Comparison of ENCODE assay signal across 10 cellular contexts in the genomic region with DNA sequence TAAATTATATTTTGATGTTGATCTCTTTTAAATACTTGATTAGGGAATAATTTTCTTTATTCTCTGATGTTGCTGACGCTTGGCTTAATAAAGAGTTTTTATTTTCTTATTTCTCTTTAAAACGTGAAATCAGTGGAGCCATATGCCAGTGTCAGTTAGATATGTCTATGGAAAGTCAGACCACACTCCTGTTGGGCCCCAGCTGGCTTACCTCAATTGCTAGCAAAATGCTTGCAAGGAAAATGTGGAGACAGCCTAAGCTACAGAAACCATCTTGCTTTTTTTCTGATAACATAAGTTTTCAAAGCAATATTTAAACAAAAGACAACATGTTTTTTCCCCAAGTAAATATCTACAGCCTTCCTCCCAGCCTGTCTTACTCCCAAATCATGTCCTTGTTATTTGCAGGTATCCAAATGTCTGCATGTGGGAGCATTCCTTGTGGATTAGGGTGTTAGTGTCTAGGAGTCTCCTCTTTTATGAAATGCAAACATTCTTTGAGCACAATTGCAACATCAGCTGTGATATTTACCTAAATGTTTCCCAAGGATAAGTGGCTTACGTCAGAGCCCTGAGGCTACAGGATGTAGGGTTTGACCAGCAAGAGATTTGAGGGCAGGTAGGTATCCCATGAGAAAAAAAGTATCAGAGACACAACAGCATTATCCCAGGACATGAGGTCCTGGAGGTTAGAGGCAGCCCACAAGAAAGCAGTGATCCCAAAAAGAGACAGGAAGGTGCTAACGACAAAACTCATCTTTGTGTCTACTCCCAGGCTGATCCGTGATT.
DNase-seq lines count a peak whose midpoint lies in the region; FAIRE-seq and TF ChIP-seq lines count a peak whose summit lies in the region.
"Had no signal": no experiment of that assay in that cellular context is flagged by ENCODE, and none has a peak within 500 bp of the region (broad histone marks: within the 10 kb centered on the region; RNA-seq: fewer than 3 reads in every experiment).

No MANE protein-coding gene starts in this region.

- H3K4me3 Mint-ChIP-seq in astrocyte (ENCODE audit: unreplicated experiment): no peak overlapping the region

- TF ChIP-seq CTCF in astrocyte (IDR thresholded peaks at IDR 0.05; ENCODE audit: insufficient read depth, low read depth, low read length) (no peak), liver (IDR thresholded peaks at IDR 0.05; ENCODE audit: low read depth, low read length, missing input control) (no peak)

- no peaks in the 10 kb centered on the region for H3K4me1 Mint-ChIP-seq in astrocyte (ENCODE audit: low read depth, unreplicated experiment)

- H3K4me3 ChIP-seq in astrocyte (ENCODE audit: insufficient read depth, low read depth, low read length) (no peak overlapping the region), liver (ENCODE audit: low read depth in 1 of 3, low read length in 3 of 3) (no peak overlapping the region)
- H3K4me3 ChIP-seq: coronary artery had no signal

- H3K27me3 Mint-ChIP-seq in astrocyte (ENCODE audit: low read depth, unreplicated experiment): peaks cover 2% of the 10 kb centered on the region

- H3K36me3 Mint-ChIP-seq in astrocyte (ENCODE audit: low read depth, unreplicated experiment): no peaks in the 10 kb centered on the region

- H3K9me3 Mint-ChIP-seq in astrocyte (ENCODE audit: unreplicated experiment): peaks cover 2% of the 10 kb centered on the region

- H3K4me1 ChIP-seq in astrocyte (ENCODE audit: insufficient read depth, low read length) (no peaks in the 10 kb centered on the region), liver (ENCODE audit: control insufficient read depth in 4 of 4, insufficient read depth in 4 of 4, low read length in 3 of 4) (peaks cover 9 to 18% (median 15%) of the 10 kb centered on the region in 4 donors)

- H4K20me1 ChIP-seq in astrocyte (ENCODE audit: insufficient read depth, low read length): no peaks in the 10 kb centered on the region

- WGBS in liver: 49% methylated on average over 5 of the region's 5 CpGs

- no peak overlapping the region for H3K27ac ChIP-seq in astrocyte (ENCODE audit: low read depth, low read length)
- peak overlapping the region; percentile 77 to 89 for H3K27ac ChIP-seq in liver (ENCODE audit: low read depth in 1 of 2, low read length in 2 of 2)
- H3K27ac ChIP-seq: coronary artery had no signal

- H3K36me3 ChIP-seq in astrocyte (ENCODE audit: insufficient read depth, low read length) (no peaks in the 10 kb centered on the region), liver (ENCODE audit: control insufficient read depth in 4 of 4, insufficient read depth in 3 of 4, low read depth in 1 of 4, low read length in 3 of 4) (no peaks in the 10 kb centered on the region)

- no peak overlapping the region for H2AFZ ChIP-seq in astrocyte (ENCODE audit: low read depth, low read length)

- no peak overlapping the region for H3K27ac Mint-ChIP-seq in astrocyte (ENCODE audit: unreplicated experiment)

- TF ChIP-seq RAD21 in liver (IDR thresholded peaks at IDR 0.05): no peak

- H3K9ac ChIP-seq in astrocyte (ENCODE audit: low read length) (no peak overlapping the region), liver (ENCODE audit: low read depth in 1 of 2, low read length in 2 of 2) (peak overlapping the region in 1 of 2 donors; percentile 19)

- H3K9me3 ChIP-seq in astrocyte (ENCODE audit: insufficient read depth, low read depth, low read length): no peaks in the 10 kb centered on the region
- no peaks in the 10 kb centered on the region for H3K9me3 ChIP-seq in liver (ENCODE audit: control insufficient read depth in 4 of 4, low read length in 3 of 4)

- H3K4me2 ChIP-seq in astrocyte (ENCODE audit: low read length): no peak overlapping the region

- in situ Hi-C loops in Caki2 (cut with HindIII; ENCODE audit: low pct_unique_long_range_greater_than_20kb, low sequenced_read_pairs): no loop called here

- H3K27me3 ChIP-seq in astrocyte (ENCODE audit: insufficient read depth, low read length): no peaks in the 10 kb centered on the region
- no peaks in the 10 kb centered on the region for H3K27me3 ChIP-seq in liver (ENCODE audit: control insufficient read depth in 4 of 4, insufficient read depth in 4 of 4, low read length in 3 of 4)

- FAIRE-seq in astrocyte (lab: Jason Lieb, UNC): no peak

- peak; percentile 47 for DNase-seq in Caki2 (ENCODE audit: low read depth)
- peak; percentile 19 for DNase-seq in NCI-H146 treated with DMSO at 0.1 percent for 48 hours (lab: John Stamatoyannopoulos, UW; ENCODE audit: unreplicated experiment)
- peak; percentile 7 for DNase-seq in astrocyte (ENCODE audit: low read depth)
- DNase-seq in foreskin melanocyte: no peak
- DNase-seq in activated CD4-positive, alpha-beta T cell treated with anti-CD3 and anti-CD28 coated beads, Interleukin-2, amount 50 U/mL, for 48 hours: no peak
- DNase-seq in NCI-H526 treated with DMSO at 0.1 percent for 48 hours (lab: John Stamatoyannopoulos, UW): no peak
- no peak for DNase-seq in NCI-H82 (lab: John Stamatoyannopoulos, UW)
- DNase-seq: activated CD4-positive, alpha-beta T cell treated with anti-CD3 and anti-CD28 coated beads for 48 hours had no signal

- no peaks in the 10 kb centered on the region for H3K79me2 ChIP-seq in astrocyte (ENCODE audit: insufficient read depth, low read length)

TF ChIP-seq in liver, 16 proteins besides CTCF, POLR2A, EP300 and RAD21:
- TF ChIP-seq, protein P1, sequence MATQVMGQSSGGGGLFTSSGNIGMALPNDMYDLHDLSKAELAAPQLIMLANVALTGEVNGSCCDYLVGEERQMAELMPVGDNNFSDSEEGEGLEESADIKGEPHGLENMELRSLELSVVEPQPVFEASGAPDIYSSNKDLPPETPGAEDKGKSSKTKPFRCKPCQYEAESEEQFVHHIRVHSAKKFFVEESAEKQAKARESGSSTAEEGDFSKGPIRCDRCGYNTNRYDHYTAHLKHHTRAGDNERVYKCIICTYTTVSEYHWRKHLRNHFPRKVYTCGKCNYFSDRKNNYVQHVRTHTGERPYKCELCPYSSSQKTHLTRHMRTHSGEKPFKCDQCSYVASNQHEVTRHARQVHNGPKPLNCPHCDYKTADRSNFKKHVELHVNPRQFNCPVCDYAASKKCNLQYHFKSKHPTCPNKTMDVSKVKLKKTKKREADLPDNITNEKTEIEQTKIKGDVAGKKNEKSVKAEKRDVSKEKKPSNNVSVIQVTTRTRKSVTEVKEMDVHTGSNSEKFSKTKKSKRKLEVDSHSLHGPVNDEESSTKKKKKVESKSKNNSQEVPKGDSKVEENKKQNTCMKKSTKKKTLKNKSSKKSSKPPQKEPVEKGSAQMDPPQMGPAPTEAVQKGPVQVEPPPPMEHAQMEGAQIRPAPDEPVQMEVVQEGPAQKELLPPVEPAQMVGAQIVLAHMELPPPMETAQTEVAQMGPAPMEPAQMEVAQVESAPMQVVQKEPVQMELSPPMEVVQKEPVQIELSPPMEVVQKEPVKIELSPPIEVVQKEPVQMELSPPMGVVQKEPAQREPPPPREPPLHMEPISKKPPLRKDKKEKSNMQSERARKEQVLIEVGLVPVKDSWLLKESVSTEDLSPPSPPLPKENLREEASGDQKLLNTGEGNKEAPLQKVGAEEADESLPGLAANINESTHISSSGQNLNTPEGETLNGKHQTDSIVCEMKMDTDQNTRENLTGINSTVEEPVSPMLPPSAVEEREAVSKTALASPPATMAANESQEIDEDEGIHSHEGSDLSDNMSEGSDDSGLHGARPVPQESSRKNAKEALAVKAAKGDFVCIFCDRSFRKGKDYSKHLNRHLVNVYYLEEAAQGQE (IDR thresholded peaks at IDR 0.05): no peak
- TF ChIP-seq JUND (IDR thresholded peaks at IDR 0.05): peak in 1 of 2 donors; percentile 7
- no peak for TF ChIP-seq HNF4G (IDR thresholded peaks at IDR 0.05)
- TF ChIP-seq YY1 (IDR thresholded peaks at IDR 0.05): no peak
- TF ChIP-seq FOXA1 (IDR thresholded peaks at IDR 0.05): peak; percentile 69
- TF ChIP-seq RXRA (IDR thresholded peaks at IDR 0.05): no peak
- peak; percentile 76 for TF ChIP-seq FOXA2 (IDR thresholded peaks at IDR 0.05)
- TF ChIP-seq TAF1 (conservative IDR thresholded peaks at IDR 0.05): no peak
- no peak for TF ChIP-seq NR2F2 (IDR thresholded peaks at IDR 0.05)
- no peak for TF ChIP-seq GABPA (IDR thresholded peaks at IDR 0.05 in 1 of 2, conservative IDR thresholded peaks at IDR 0.05 in 1 of 2)
- TF ChIP-seq HNF4A (conservative IDR thresholded peaks at IDR 0.05): peak in 1 of 2 donors; percentile 3
- TF ChIP-seq, protein P2, sequence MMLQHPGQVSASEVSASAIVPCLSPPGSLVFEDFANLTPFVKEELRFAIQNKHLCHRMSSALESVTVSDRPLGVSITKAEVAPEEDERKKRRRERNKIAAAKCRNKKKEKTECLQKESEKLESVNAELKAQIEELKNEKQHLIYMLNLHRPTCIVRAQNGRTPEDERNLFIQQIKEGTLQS (IDR thresholded peaks at IDR 0.05): peak; percentile 27
- TF ChIP-seq, protein P3, sequence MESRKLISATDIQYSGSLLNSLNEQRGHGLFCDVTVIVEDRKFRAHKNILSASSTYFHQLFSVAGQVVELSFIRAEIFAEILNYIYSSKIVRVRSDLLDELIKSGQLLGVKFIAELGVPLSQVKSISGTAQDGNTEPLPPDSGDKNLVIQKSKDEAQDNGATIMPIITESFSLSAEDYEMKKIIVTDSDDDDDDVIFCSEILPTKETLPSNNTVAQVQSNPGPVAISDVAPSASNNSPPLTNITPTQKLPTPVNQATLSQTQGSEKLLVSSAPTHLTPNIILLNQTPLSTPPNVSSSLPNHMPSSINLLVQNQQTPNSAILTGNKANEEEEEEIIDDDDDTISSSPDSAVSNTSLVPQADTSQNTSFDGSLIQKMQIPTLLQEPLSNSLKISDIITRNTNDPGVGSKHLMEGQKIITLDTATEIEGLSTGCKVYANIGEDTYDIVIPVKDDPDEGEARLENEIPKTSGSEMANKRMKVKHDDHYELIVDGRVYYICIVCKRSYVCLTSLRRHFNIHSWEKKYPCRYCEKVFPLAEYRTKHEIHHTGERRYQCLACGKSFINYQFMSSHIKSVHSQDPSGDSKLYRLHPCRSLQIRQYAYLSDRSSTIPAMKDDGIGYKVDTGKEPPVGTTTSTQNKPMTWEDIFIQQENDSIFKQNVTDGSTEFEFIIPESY (IDR thresholded peaks at IDR 0.05): no peak
- TF ChIP-seq SP1 (IDR thresholded peaks at IDR 0.05): no peak
- TF ChIP-seq, protein P4, sequence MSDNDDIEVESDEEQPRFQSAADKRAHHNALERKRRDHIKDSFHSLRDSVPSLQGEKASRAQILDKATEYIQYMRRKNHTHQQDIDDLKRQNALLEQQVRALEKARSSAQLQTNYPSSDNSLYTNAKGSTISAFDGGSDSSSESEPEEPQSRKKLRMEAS (IDR thresholded peaks at IDR 0.05): peak; percentile 2
- no peak for TF ChIP-seq EGR1 (IDR thresholded peaks at IDR 0.05; ENCODE audit: low read depth in 2 of 2)

Comparison
In these comparisons a context has a peak if more than half of its experiments do, and no peak if none do; other contexts are left out.
1. DNase-seq: peak in Caki2 (single experiment), NCI-H146 treated with DMSO at 0.1 percent for 48 hours (single experiment) and astrocyte (single experiment); none in foreskin melanocyte (single experiment), activated CD4-positive, alpha-beta T cell treated with anti-CD3 and anti-CD28 coated beads, Interleukin-2, amount 50 U/mL, for 48 hours (0 of 2), NCI-H526 treated with DMSO at 0.1 percent for 48 hours (single experiment) and NCI-H82 (single experiment).